In the genomic region with DNA sequence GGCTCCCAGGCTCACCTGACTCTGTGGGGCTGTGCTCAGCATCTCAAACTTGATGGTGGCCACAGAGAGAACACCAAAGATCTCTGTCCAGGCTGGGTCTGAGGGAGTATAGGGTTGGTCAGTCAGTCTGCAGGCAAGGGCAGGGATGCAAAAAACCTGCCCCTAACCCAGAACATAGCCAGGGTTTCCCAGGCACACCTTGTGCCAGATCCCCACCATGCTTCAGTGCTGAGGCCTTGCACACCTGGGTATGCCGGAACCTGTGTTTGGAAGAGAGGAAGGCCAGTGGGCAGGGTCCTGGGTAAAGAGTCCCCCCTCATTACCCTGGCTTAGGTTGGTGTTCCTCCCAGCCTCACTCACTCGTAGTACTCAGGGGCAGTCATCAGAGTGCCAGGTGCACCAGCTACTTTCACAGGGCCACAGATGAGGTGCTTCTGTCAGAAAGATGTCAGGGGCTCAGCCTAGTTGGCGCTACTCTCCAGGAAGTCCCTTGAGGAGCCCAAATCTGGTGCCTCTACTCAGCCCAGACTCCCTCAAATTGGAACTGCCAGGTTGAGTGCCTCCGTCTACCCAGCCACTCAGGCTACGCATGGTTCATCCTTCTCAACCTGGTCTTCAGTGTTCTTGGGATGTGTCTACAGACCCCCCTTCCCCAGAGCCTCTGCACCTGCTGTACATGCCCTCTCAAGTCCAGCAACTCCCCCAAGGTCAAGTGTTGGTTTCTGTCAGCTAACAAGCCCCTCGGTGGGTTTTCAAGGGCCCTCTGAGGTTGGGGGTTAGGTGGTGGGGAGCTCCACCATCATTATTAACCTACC, we compare ENCODE assay signal across 13 cellular contexts. TPM values are rescaled to one million over a fixed set of nuclear protein-coding genes. Genes with fewer than 3 reads are reported as not detected.
DNase-seq lines count a peak whose midpoint lies in the region; ATAC-seq, FAIRE-seq and TF ChIP-seq lines count a peak whose summit lies in the region.
"Had no signal": no experiment of that assay in that cellular context is flagged by ENCODE, and none has a peak within 500 bp of the region (broad histone marks: within the 10 kb centered on the region; RNA-seq: fewer than 3 reads in every experiment).

No MANE protein-coding gene starts in this region.

- H3K36me3 ChIP-seq in breast epithelium = peaks cover 7% of the 10 kb centered on the region

- CTCF ChIA-PET in activated CD4-positive, alpha-beta T cell treated with anti-CD3 and anti-CD28 coated beads for 36 hours (lab: Charles Lee) = interaction anchor here (0.5 to 4.7 kb wide), 7 partner anchors 8 to 1004 kb away, joined by 3 to 27 read pairs (median 4); a partner anchor contains a TSS

- TF ChIP-seq CTCF in LNCaP clone FGC (IDR thresholded peaks at IDR 0.05; ENCODE audit: control insufficient read depth, extremely low read depth, insufficient read depth) (no peak), breast epithelium (IDR thresholded peaks at IDR 0.05) (no peak), progenitor cell of endocrine pancreas (IDR thresholded peaks at IDR 0.05; ENCODE audit: unreplicated experiment) (no peak), lower leg skin (IDR thresholded peaks at IDR 0.05) (no peak)

- H3K27me3 Mint-ChIP-seq in activated CD4-positive, alpha-beta T cell treated with anti-CD3 and anti-CD28 coated beads for 36 hours = no peaks in the 10 kb centered on the region
- no peaks in the 10 kb centered on the region for H3K27me3 Mint-ChIP-seq in progenitor cell of endocrine pancreas

- peak overlapping the region; percentile 95 for H3K4me3 Mint-ChIP-seq in activated CD4-positive, alpha-beta T cell treated with anti-CD3 and anti-CD28 coated beads for 36 hours
- H3K4me3 Mint-ChIP-seq in progenitor cell of endocrine pancreas (ENCODE audit: low read depth) = peak overlapping the region; percentile 94

- DNase-seq in activated CD4-positive, alpha-beta T cell treated with anti-CD3 and anti-CD28 coated beads for 36 hours = no peak
- DNase-seq in activated CD4-positive, alpha-beta T cell treated with anti-CD3 and anti-CD28 coated beads, Interleukin-2, amount 50 U/mL, for 1 hour = no peak
- DNase-seq in LNCaP clone FGC (ENCODE audit: low read depth) = no peak
- DNase-seq in breast epithelium (ENCODE audit: low spot score in 2 of 2) = no peak
- no peak for DNase-seq in progenitor cell of endocrine pancreas (ENCODE audit: low spot score, unreplicated experiment)
- DNase-seq in lower leg skin (ENCODE audit: low spot score in 2 of 2) = no peak
- DNase-seq in NK-92 (lab: John Stamatoyannopoulos, UW; ENCODE audit: unreplicated experiment) = no peak
- DNase-seq in frontal cortex (ENCODE audit: low spot score in 2 of 2) = no peak
- DNase-seq: ACHN; GDM1; NCI-H1436; stimulated activated CD4-positive, alpha-beta T cell treated with anti-CD3 and anti-CD28 coated beads, Interleukin-1b, Interleukin-23, amount 100 ng/mL, for 48 hours had no signal

- peaks cover 18% of the 10 kb centered on the region for H3K4me1 Mint-ChIP-seq in activated CD4-positive, alpha-beta T cell treated with anti-CD3 and anti-CD28 coated beads for 36 hours
- peaks cover 16% of the 10 kb centered on the region for H3K4me1 Mint-ChIP-seq in progenitor cell of endocrine pancreas (ENCODE audit: low read depth)

- H3K36me3 Mint-ChIP-seq in activated CD4-positive, alpha-beta T cell treated with anti-CD3 and anti-CD28 coated beads for 36 hours (ENCODE audit: low read depth) = peaks cover 15% of the 10 kb centered on the region
- H3K36me3 Mint-ChIP-seq in progenitor cell of endocrine pancreas (ENCODE audit: insufficient read depth) = peaks cover 16% of the 10 kb centered on the region

- peaks cover 9 to 10% of the 10 kb centered on the region in 2 donors for H3K4me1 ChIP-seq in breast epithelium

- TF ChIP-seq POLR2A in breast epithelium (IDR thresholded peaks at IDR 0.05) (no peak), lower leg skin (IDR thresholded peaks at IDR 0.05) (no peak)

- no peak overlapping the region for H3K27ac Mint-ChIP-seq in activated CD4-positive, alpha-beta T cell treated with anti-CD3 and anti-CD28 coated beads for 36 hours
- H3K27ac Mint-ChIP-seq in progenitor cell of endocrine pancreas = no peak overlapping the region

- FAIRE-seq in frontal cortex (lab: Jason Lieb, UNC) = no peak
- FAIRE-seq: islet of Langerhans had no signal

- H3K27ac ChIP-seq in breast epithelium = peak overlapping the region; percentile 0 to 93

- H3K9me3 Mint-ChIP-seq in activated CD4-positive, alpha-beta T cell treated with anti-CD3 and anti-CD28 coated beads for 36 hours (ENCODE audit: low read depth) = no peaks in the 10 kb centered on the region
- H3K9me3 Mint-ChIP-seq in progenitor cell of endocrine pancreas (ENCODE audit: low read depth) = no peaks in the 10 kb centered on the region

- ATAC-seq in activated CD4-positive, alpha-beta T cell treated with anti-CD3 and anti-CD28 coated beads for 36 hours = no peak

- no peaks in the 10 kb centered on the region for H3K9me3 ChIP-seq in breast epithelium

- H3K27me3 ChIP-seq in breast epithelium = no peaks in the 10 kb centered on the region

- POLR2A ChIA-PET in activated CD4-positive, alpha-beta T cell treated with anti-CD3 and anti-CD28 coated beads for 36 hours (lab: Charles Lee) = interaction anchor here (1.0 to 9.0 kb wide), 4 partner anchors 8 to 78 kb away, joined by 3 to 102 read pairs (median 10); a partner anchor contains a TSS

- peak overlapping the region; percentile 74 for H3K4me3 ChIP-seq in LNCaP clone FGC (ENCODE audit: low read depth, low read length)
- H3K4me3 ChIP-seq in breast epithelium = peak overlapping the region in 1 of 3 donors; percentile 95
- no peak overlapping the region for H3K4me3 ChIP-seq in lower leg skin (ENCODE audit: low read depth, poor library complexity, severe bottlenecking)

- intact Hi-C loops in activated CD4-positive, alpha-beta T cell treated with anti-CD3 and anti-CD28 coated beads for 36 hours (cut with DNase I, micrococcal nuclease) = no loop called here
- intact Hi-C loops in breast epithelium (cut with DNase I; ENCODE audit: low total_unique reads) = no loop called here
- intact Hi-C loops in lower leg skin (cut with DNase I; ENCODE audit: low total_unique reads) = no loop called here

- 92 to 93% methylated on average over 5 to 6 of the region's 6 CpGs for WGBS in lower leg skin, 2 donors

RNA-seq across cellular contexts. Expression of a gene that starts 1.8 kb away (rescaled TPM):
- 10 to 100 TPM; 25.8 to 26.0 TPM for total RNA-seq in activated CD4-positive, alpha-beta T cell treated with anti-CD3 and anti-CD28 coated beads for 36 hours
- total RNA-seq in breast epithelium (10 to 100 TPM; 27.5 to 48.4 (median 37.7) TPM), progenitor cell of endocrine pancreas (44.1 and 45.5 TPM in 2 replicates), lower leg skin (10 to 100 TPM; 51.5 to 78.4 (median 62.1) TPM), frontal cortex (51.4 TPM)

RNA-seq across cellular contexts. Expression of a gene that starts 5.3 kb away (rescaled TPM):
- total RNA-seq in activated CD4-positive, alpha-beta T cell treated with anti-CD3 and anti-CD28 coated beads for 36 hours = 100 to 1,000 TPM in 1 of 2 experiments, 10 to 100 TPM in 1; 90.8 to 108 TPM
- total RNA-seq in breast epithelium (100 to 1,000 TPM; 151 to 171 (median 164) TPM), progenitor cell of endocrine pancreas (46.1 and 49.5 TPM in 2 replicates), lower leg skin (10 to 100 TPM; 24.2 to 85.9 (median 65.0) TPM), frontal cortex (31.8 TPM)

RNA-seq across cellular contexts. Expression of a gene that starts 9.4 kb away (rescaled TPM):
- 100 to 1,000 TPM; 109 to 127 TPM for total RNA-seq in activated CD4-positive, alpha-beta T cell treated with anti-CD3 and anti-CD28 coated beads for 36 hours
- total RNA-seq in breast epithelium = 100 to 1,000 TPM in 2 of 3 donors, 10 to 100 TPM in 1; 57.9 to 143 (median 135) TPM
- total RNA-seq in progenitor cell of endocrine pancreas = 369 and 414 TPM in 2 replicates
- total RNA-seq in lower leg skin = 10 to 100 TPM; 39.5 to 86.9 (median 49.8) TPM
- 111 TPM for total RNA-seq in frontal cortex

RNA-seq across cellular contexts. Expression of a gene that starts 12.6 kb away (rescaled TPM):
- total RNA-seq in activated CD4-positive, alpha-beta T cell treated with anti-CD3 and anti-CD28 coated beads for 36 hours = 100 to 1,000 TPM; 504 to 515 TPM
- 100 to 1,000 TPM; 123 to 216 (median 178) TPM for total RNA-seq in breast epithelium
- total RNA-seq in progenitor cell of endocrine pancreas = 197 and 206 TPM in 2 replicates
- 100 to 1,000 TPM; 205 to 275 (median 222) TPM for total RNA-seq in lower leg skin
- total RNA-seq in frontal cortex = 190 TPM

RNA-seq across cellular contexts. Expression of a gene that starts 26.6 kb away (rescaled TPM):
- total RNA-seq in activated CD4-positive, alpha-beta T cell treated with anti-CD3 and anti-CD28 coated beads for 36 hours = 10 to 100 TPM; 25.7 to 30.4 TPM
- total RNA-seq in breast epithelium (10 to 100 TPM; 29.9 to 59.7 (median 58.7) TPM), progenitor cell of endocrine pancreas (45.3 and 48.4 TPM in 2 replicates), lower leg skin (10 to 100 TPM; 23.4 to 41.9 (median 36.0) TPM), frontal cortex (53.8 TPM)
